ENCODE assay signal across 8 cellular contexts in the genomic region with DNA sequence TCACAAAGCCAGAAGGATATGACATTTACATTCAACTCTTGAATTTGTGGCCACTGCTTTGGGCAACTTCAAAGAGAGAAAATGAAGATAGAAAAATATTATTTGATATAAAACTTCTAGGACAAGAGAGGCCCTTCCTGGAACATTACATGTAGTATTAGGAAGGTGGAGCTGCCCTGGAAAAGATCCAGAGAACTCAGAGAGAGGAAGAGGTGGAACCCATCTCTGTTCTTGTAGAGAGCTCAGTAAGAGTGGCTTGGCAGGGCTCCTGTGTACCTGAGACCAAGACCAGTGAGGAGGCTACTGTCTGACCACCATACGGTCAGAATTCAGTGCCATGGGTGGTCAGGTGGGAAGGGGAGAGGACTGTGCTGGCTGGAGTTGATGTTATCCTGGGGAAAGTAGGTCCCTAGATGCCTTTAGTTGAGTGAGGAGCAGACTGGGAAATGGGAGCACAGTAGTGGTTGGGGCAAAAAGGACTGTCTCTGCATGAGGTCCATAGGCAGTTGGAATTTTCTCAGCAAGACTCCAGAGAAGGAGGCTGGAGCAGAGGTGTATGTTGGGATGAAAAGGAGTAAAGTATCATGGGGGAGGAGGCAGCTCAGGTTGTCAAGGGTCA. TPM values are rescaled to one million over a fixed set of nuclear protein-coding genes. Genes with fewer than 3 reads are reported as not detected.
DNase-seq lines count a peak whose midpoint lies in the region; ATAC-seq and TF ChIP-seq lines count a peak whose summit lies in the region.

No MANE protein-coding gene starts in this region.

- no peaks in the 10 kb centered on the region for H3K36me3 Mint-ChIP-seq in activated T-cell treated with anti-CD3 and anti-CD28 coated beads, Interleukin-2, amount 50 U/mL, for 24 hours (ENCODE audit: low read depth)
- no peaks in the 10 kb centered on the region for H3K36me3 Mint-ChIP-seq in activated CD8-positive, alpha-beta T cell treated with anti-CD3 and anti-CD28 coated beads, Interleukin-2, amount 10 ng/mL, durations not matched to agents 7 days and 5 days (ENCODE audit: low read depth)

- no peaks in the 10 kb centered on the region for H3K27me3 Mint-ChIP-seq in activated T-cell treated with anti-CD3 and anti-CD28 coated beads, Interleukin-2, amount 50 U/mL, for 24 hours
- no peaks in the 10 kb centered on the region for H3K27me3 Mint-ChIP-seq in activated CD8-positive, alpha-beta T cell treated with anti-CD3 and anti-CD28 coated beads, Interleukin-2, amount 10 ng/mL, durations not matched to agents 7 days and 5 days (ENCODE audit: low read depth)

- WGBS in suprapubic skin = 95% methylated on average over 1 of the region's 1 CpG

- ATAC-seq in activated CD8-positive, alpha-beta T cell treated with anti-CD3 and anti-CD28 coated beads, Interleukin-2, amount 10 ng/mL, durations not matched to agents 7 days and 5 days = no peak
- no peak for ATAC-seq in left lung

- peak overlapping the region; percentile 3 for H3K4me3 Mint-ChIP-seq in activated T-cell treated with anti-CD3 and anti-CD28 coated beads, Interleukin-2, amount 50 U/mL, for 24 hours
- peak overlapping the region; percentile 6 for H3K4me3 Mint-ChIP-seq in activated CD8-positive, alpha-beta T cell treated with anti-CD3 and anti-CD28 coated beads, Interleukin-2, amount 10 ng/mL, durations not matched to agents 7 days and 5 days

- TF ChIP-seq CTCF in left lung (IDR thresholded peaks at IDR 0.05) = no peak
- TF ChIP-seq CTCF in suprapubic skin (IDR thresholded peaks at IDR 0.05) = no peak
- no peak for TF ChIP-seq CTCF in coronary artery (IDR thresholded peaks at IDR 0.05)

- peak overlapping the region; percentile 26 to 59 for H3K27ac ChIP-seq in left lung
- peak overlapping the region; percentile 40 for H3K27ac ChIP-seq in suprapubic skin
- peak overlapping the region in 1 of 2 donors; percentile 69 for H3K27ac ChIP-seq in coronary artery

- peaks cover 24% of the 10 kb centered on the region for H3K4me1 Mint-ChIP-seq in activated T-cell treated with anti-CD3 and anti-CD28 coated beads, Interleukin-2, amount 50 U/mL, for 24 hours (ENCODE audit: low read depth)
- H3K4me1 Mint-ChIP-seq in activated CD8-positive, alpha-beta T cell treated with anti-CD3 and anti-CD28 coated beads, Interleukin-2, amount 10 ng/mL, durations not matched to agents 7 days and 5 days (ENCODE audit: low read depth) = peaks cover 24% of the 10 kb centered on the region

- intact Hi-C loops in left lung (cut with DNase I) = no loop called here

- H3K9me3 ChIP-seq in left lung (no peaks in the 10 kb centered on the region), suprapubic skin (no peaks in the 10 kb centered on the region)

- TF ChIP-seq EP300 in suprapubic skin (IDR thresholded peaks at IDR 0.05) = no peak

- CTCF ChIA-PET in activated CD8-positive, alpha-beta T cell treated with anti-CD3 and anti-CD28 coated beads, Interleukin-2, amount 10 ng/mL, durations not matched to agents 7 days and 5 days (lab: Charles Lee) = no interaction called here

- no peak for DNase-seq in activated T-cell treated with anti-CD3 and anti-CD28 coated beads, Interleukin-2, amount 50 U/mL, for 24 hours
- no peak for DNase-seq in activated T-cell treated with anti-CD3 and anti-CD28 coated beads, Interleukin-2, amount 50 U/mL, for 48 hours
- no peak for DNase-seq in activated CD8-positive, alpha-beta T cell treated with anti-CD3 and anti-CD28 coated beads, Interleukin-2, amount 10 ng/mL, durations not matched to agents 7 days and 5 days
- DNase-seq in left lung = no peak
- DNase-seq in suprapubic skin (ENCODE audit: low spot score in 2 of 2) = peak; percentile 43
- DNase-seq in SK-N-DZ (ENCODE audit: low spot score) = no peak
- DNase-seq in coronary artery (ENCODE audit: low spot score) = no peak
- DNase-seq in HPDE6-E6E7 (ENCODE audit: extremely low spot score) = no peak

- no peak for TF ChIP-seq POLR2A in suprapubic skin (IDR thresholded peaks at IDR 0.05)

- H3K36me3 ChIP-seq in left lung (peaks cover 0 to 18% of the 10 kb centered on the region in 2 donors), suprapubic skin (peaks cover 3% of the 10 kb centered on the region)

- no peaks in the 10 kb centered on the region for H3K27me3 ChIP-seq in left lung
- no peaks in the 10 kb centered on the region for H3K27me3 ChIP-seq in suprapubic skin

- H3K4me1 ChIP-seq in left lung (peaks cover 10 to 36% of the 10 kb centered on the region in 2 donors), suprapubic skin (peaks cover 63% of the 10 kb centered on the region)

- H3K9me3 Mint-ChIP-seq in activated T-cell treated with anti-CD3 and anti-CD28 coated beads, Interleukin-2, amount 50 U/mL, for 24 hours = no peaks in the 10 kb centered on the region
- H3K9me3 Mint-ChIP-seq in activated CD8-positive, alpha-beta T cell treated with anti-CD3 and anti-CD28 coated beads, Interleukin-2, amount 10 ng/mL, durations not matched to agents 7 days and 5 days (ENCODE audit: insufficient read depth) = no peaks in the 10 kb centered on the region

- peak overlapping the region; percentile 78 for H3K27ac Mint-ChIP-seq in activated T-cell treated with anti-CD3 and anti-CD28 coated beads, Interleukin-2, amount 50 U/mL, for 24 hours
- peak overlapping the region; percentile 83 for H3K27ac Mint-ChIP-seq in activated CD8-positive, alpha-beta T cell treated with anti-CD3 and anti-CD28 coated beads, Interleukin-2, amount 10 ng/mL, durations not matched to agents 7 days and 5 days

- POLR2A ChIA-PET in activated CD8-positive, alpha-beta T cell treated with anti-CD3 and anti-CD28 coated beads, Interleukin-2, amount 10 ng/mL, durations not matched to agents 7 days and 5 days (lab: Charles Lee) = no interaction called here

- no peak overlapping the region for H3K4me3 ChIP-seq in left lung
- H3K4me3 ChIP-seq in suprapubic skin = no peak overlapping the region
- no peak overlapping the region for H3K4me3 ChIP-seq in coronary artery

RNA-seq across cellular contexts. Expression of a gene that starts 7.6 kb away (rescaled TPM):
- not detected for total RNA-seq in activated CD8-positive, alpha-beta T cell treated with anti-CD3 and anti-CD28 coated beads, Interleukin-2, amount 10 ng/mL, durations not matched to agents 7 days and 5 days
- total RNA-seq in left lung (100 to 1,000 TPM; 151 to 222 TPM), suprapubic skin (100 to 1,000 TPM; 300 to 719 (median 389) TPM)
- polyA plus RNA-seq in SK-N-DZ (2014; cell fraction: cytosol; rRNA removed) = not detected in 2 replicates
- polyA plus RNA-seq in SK-N-DZ (2014; cell fraction: nucleus; rRNA removed) = 0.59 TPM in 1 of 2 replicates, not detected in the other

Comparison
In these comparisons a context has a peak if more than half of its experiments do, and no peak if none do; other contexts are left out.
1. DNase-seq: peak in suprapubic skin (2 of 2); none in activated T-cell treated with anti-CD3 and anti-CD28 coated beads, Interleukin-2, amount 50 U/mL, for 24 hours (single experiment), activated T-cell treated with anti-CD3 and anti-CD28 coated beads, Interleukin-2, amount 50 U/mL, for 48 hours (0 of 2), activated CD8-positive, alpha-beta T cell treated with anti-CD3 and anti-CD28 coated beads, Interleukin-2, amount 10 ng/mL, durations not matched to agents 7 days and 5 days (single experiment), left lung (0 of 2), SK-N-DZ (single experiment), coronary artery (single experiment) and HPDE6-E6E7 (single experiment).
2. RNA of a gene that starts 7.6 kb away (total RNA-seq): 300 to 719 TPM in suprapubic skin and 151 to 222 TPM in left lung; not detected in activated CD8-positive, alpha-beta T cell treated with anti-CD3 and anti-CD28 coated beads, Interleukin-2, amount 10 ng/mL, durations not matched to agents 7 days and 5 days; every median in the first group is over 100 times any median in the second.